Comparison of ENCODE assay signal across 14 cellular contexts in genomic region chr1:83746234-83746633, GRCh38.
DNase-seq lines count a peak whose midpoint lies in the region; ATAC-seq, FAIRE-seq and TF ChIP-seq lines count a peak whose summit lies in the region.
"Had no signal": no experiment of that assay in that cellular context is flagged by ENCODE, and none has a peak within 500 bp of the region (broad histone marks: within the 10 kb centered on the region; RNA-seq: fewer than 3 reads in every experiment).

No MANE protein-coding gene starts in this region.

- no peaks in the 10 kb centered on the region for H3K36me3 ChIP-seq in liver (ENCODE audit: control insufficient read depth in 4 of 4, insufficient read depth in 3 of 4, low read depth in 1 of 4, low read length in 3 of 4)
- no peaks in the 10 kb centered on the region for H3K36me3 ChIP-seq in HepG2 (replicated peaks in 1 of 2; ENCODE audit: control insufficient read depth in 1 of 2, insufficient read depth in 2 of 2, low read length in 2 of 2)
- H3K36me3 ChIP-seq: transverse colon had no signal

- POLR2A ChIA-PET in HepG2 (lab: Yijun Ruan, JAX), result no interaction called here

- no peak for FAIRE-seq in HepG2 (lab: Jason Lieb, UNC)

- H3K4me2 ChIP-seq in HepG2 (ENCODE audit: low read depth, low read length), result no peak overlapping the region

- H3K27me3 ChIP-seq in liver (ENCODE audit: control insufficient read depth in 4 of 4, insufficient read depth in 4 of 4, low read length in 3 of 4), result no peaks in the 10 kb centered on the region
- no peaks in the 10 kb centered on the region for H3K27me3 ChIP-seq in HepG2 (ENCODE audit: control insufficient read depth in 1 of 2, insufficient read depth in 2 of 2, low read length in 2 of 2)
- H3K27me3 ChIP-seq: transverse colon had no signal

- peaks cover 0 to 23% (median 8%) of the 10 kb centered on the region in 4 donors for H3K4me1 ChIP-seq in liver (ENCODE audit: control insufficient read depth in 4 of 4, insufficient read depth in 4 of 4, low read length in 3 of 4)
- peaks cover 69% of the 10 kb centered on the region for H3K4me1 ChIP-seq in HepG2 (ENCODE audit: insufficient read depth, low read length)
- H3K4me1 ChIP-seq: transverse colon had no signal

- 50% methylated on average over 5 of the region's 5 CpGs for WGBS in liver
- WGBS in HepG2 (ENCODE audit: low lambda C conversion rate), result 58% methylated on average over 5 of the region's 5 CpGs

- H3K27ac ChIP-seq in liver (ENCODE audit: low read depth in 1 of 2, low read length in 2 of 2) (no peak overlapping the region), HepG2 (ENCODE audit: extremely low read length, insufficient read depth, low read length) (no peak overlapping the region)
- H3K27ac ChIP-seq: 22Rv1, transverse colon had no signal

- H3K9ac ChIP-seq in liver (ENCODE audit: low read depth in 1 of 2, low read length in 2 of 2), result no peak overlapping the region
- no peak overlapping the region for H3K9ac ChIP-seq in HepG2 (ENCODE audit: insufficient read depth, low read depth, low read length)

- no peak for TF ChIP-seq POLR2A in HepG2 (IDR thresholded peaks at IDR 0.05; ENCODE audit: insufficient read depth in 1 of 2, low read depth in 2 of 2, low read length in 2 of 2)

- no peaks in the 10 kb centered on the region for H4K20me1 ChIP-seq in HepG2 (ENCODE audit: insufficient read depth, low read length)

- ATAC-seq in HepG2 (no peak), HG02763 (IDR thresholded peaks at IDR 0.05; ENCODE audit: unreplicated experiment) (peak; percentile 62), HG03521 (IDR thresholded peaks at IDR 0.05; ENCODE audit: unreplicated experiment) (peak; percentile 50), Right ventricle myocardium superior (ENCODE audit: poor library complexity) (no peak)

- H3K9me3 ChIP-seq in liver (ENCODE audit: control insufficient read depth in 4 of 4, low read length in 3 of 4) (no peaks in the 10 kb centered on the region), HepG2 (ENCODE audit: low read length) (peaks cover 49% of the 10 kb centered on the region)
- H3K9me3 ChIP-seq: transverse colon had no signal

- no peak for TF ChIP-seq CTCF in liver (IDR thresholded peaks at IDR 0.05; ENCODE audit: low read depth, low read length, missing input control)
- no peak for TF ChIP-seq CTCF in HepG2 (CRISPR knock-in tag; IDR thresholded peaks at IDR 0.05)

- no peak for DNase-seq in HepG2 (ENCODE audit: low spot score)
- DNase-seq in activated CD8-positive, alpha-beta memory T cell treated with anti-CD3 and anti-CD28 coated beads, Interleukin-2, amount 50 U/mL, for 4 hours, result no peak
- DNase-seq in Right ventricle myocardium superior, result no peak
- DNase-seq in OCI-M1 (lab: John Stamatoyannopoulos, UW), result no peak
- DNase-seq in AG20443 (ENCODE audit: low spot score), result no peak
- DNase-seq: cerebellar nuclear complex, erythroblast, NCI-H1092 treated with DMSO at 0.1 percent for 48 hours, SHP77 treated with DMSO at 0.1 percent for 48 hours, transverse colon had no signal

- in situ Hi-C loops in HepG2 (cut with HindIII; ENCODE audit: extremely low pct_ligation_motif_present, low pct_unique_long_range_greater_than_20kb), result no loop called here

- intact Hi-C loops in HepG2 (cut with micrococcal nuclease; ENCODE audit: unreplicated experiment), result no loop called here
- intact Hi-C loops in Right ventricle myocardium superior (cut with DNase I), result no loop called here

- CTCF ChIA-PET in HepG2 (lab: Yijun Ruan, JAX; ENCODE audit: low intra/inter-chr PET ratio, low total read pairs), result no interaction called here

- no peaks in the 10 kb centered on the region for H3K79me2 ChIP-seq in HepG2 (ENCODE audit: insufficient read depth, low read length)

- H2AFZ ChIP-seq in HepG2 (ENCODE audit: low read length), result no peak overlapping the region

- TF ChIP-seq EP300 in HepG2 (IDR thresholded peaks at IDR 0.05; ENCODE audit: low read depth in 2 of 2, low read length in 2 of 2) (no peak), HepG2 (CRISPR knock-in tag; IDR thresholded peaks at IDR 0.05; ENCODE audit: borderline replicate concordance) (no peak)

- H3K4me3 ChIP-seq in liver (ENCODE audit: low read depth in 1 of 3, low read length in 3 of 3), result no peak overlapping the region
- no peak overlapping the region for H3K4me3 ChIP-seq in HepG2 (replicated peaks in 1 of 3; ENCODE audit: insufficient read depth in 1 of 3, low read depth in 2 of 3, low read length in 3 of 3)
- H3K4me3 ChIP-seq: transverse colon had no signal

- BruUV-seq in HepG2 (replicated peaks; lab: Mats Ljungman, UMichigan), result no TSS peak

- TF ChIP-seq RAD21 in liver (IDR thresholded peaks at IDR 0.05) (peak; percentile 15), HepG2 (CRISPR knock-in tag; IDR thresholded peaks at IDR 0.05) (no peak)

TF ChIP-seq in liver, 16 proteins besides CTCF, POLR2A, EP300 and RAD21 (continues in another document):
- TF ChIP-seq HNF4A (conservative IDR thresholded peaks at IDR 0.05) (peak; percentile 72 to 80), SP1 (IDR thresholded peaks at IDR 0.05) (peak; percentile 16), GABPA (IDR thresholded peaks at IDR 0.05 in 1 of 2, conservative IDR thresholded peaks at IDR 0.05 in 1 of 2) (no peak), HNF4G (IDR thresholded peaks at IDR 0.05) (peak; percentile 33), JUND (IDR thresholded peaks at IDR 0.05) (no peak), MAX (IDR thresholded peaks at IDR 0.05) (no peak), RXRA (IDR thresholded peaks at IDR 0.05) (peak; percentile 43 to 63), YY1 (IDR thresholded peaks at IDR 0.05) (no peak), FOXA1 (IDR thresholded peaks at IDR 0.05) (no peak)
- TF ChIP-seq, protein P1, sequence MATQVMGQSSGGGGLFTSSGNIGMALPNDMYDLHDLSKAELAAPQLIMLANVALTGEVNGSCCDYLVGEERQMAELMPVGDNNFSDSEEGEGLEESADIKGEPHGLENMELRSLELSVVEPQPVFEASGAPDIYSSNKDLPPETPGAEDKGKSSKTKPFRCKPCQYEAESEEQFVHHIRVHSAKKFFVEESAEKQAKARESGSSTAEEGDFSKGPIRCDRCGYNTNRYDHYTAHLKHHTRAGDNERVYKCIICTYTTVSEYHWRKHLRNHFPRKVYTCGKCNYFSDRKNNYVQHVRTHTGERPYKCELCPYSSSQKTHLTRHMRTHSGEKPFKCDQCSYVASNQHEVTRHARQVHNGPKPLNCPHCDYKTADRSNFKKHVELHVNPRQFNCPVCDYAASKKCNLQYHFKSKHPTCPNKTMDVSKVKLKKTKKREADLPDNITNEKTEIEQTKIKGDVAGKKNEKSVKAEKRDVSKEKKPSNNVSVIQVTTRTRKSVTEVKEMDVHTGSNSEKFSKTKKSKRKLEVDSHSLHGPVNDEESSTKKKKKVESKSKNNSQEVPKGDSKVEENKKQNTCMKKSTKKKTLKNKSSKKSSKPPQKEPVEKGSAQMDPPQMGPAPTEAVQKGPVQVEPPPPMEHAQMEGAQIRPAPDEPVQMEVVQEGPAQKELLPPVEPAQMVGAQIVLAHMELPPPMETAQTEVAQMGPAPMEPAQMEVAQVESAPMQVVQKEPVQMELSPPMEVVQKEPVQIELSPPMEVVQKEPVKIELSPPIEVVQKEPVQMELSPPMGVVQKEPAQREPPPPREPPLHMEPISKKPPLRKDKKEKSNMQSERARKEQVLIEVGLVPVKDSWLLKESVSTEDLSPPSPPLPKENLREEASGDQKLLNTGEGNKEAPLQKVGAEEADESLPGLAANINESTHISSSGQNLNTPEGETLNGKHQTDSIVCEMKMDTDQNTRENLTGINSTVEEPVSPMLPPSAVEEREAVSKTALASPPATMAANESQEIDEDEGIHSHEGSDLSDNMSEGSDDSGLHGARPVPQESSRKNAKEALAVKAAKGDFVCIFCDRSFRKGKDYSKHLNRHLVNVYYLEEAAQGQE (IDR thresholded peaks at IDR 0.05), result no peak

TF ChIP-seq in HepG2, 621 proteins besides CTCF, POLR2A, EP300 and RAD21 (continues in another document):
- TF ChIP-seq, protein P2, sequence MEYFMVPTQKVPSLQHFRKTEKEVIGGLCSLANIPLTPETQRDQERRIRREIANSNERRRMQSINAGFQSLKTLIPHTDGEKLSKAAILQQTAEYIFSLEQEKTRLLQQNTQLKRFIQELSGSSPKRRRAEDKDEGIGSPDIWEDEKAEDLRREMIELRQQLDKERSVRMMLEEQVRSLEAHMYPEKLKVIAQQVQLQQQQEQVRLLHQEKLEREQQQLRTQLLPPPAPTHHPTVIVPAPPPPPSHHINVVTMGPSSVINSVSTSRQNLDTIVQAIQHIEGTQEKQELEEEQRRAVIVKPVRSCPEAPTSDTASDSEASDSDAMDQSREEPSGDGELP (IDR thresholded peaks at IDR 0.05; ENCODE audit: borderline replicate concordance, low read depth), result no peak
- TF ChIP-seq ZBTB7B (CRISPR knock-in tag; IDR thresholded peaks at IDR 0.05) (no peak), ZFP62 (CRISPR knock-in tag; IDR thresholded peaks at IDR 0.05) (no peak), ZSCAN22 (CRISPR knock-in tag; IDR thresholded peaks at IDR 0.05) (no peak), ZBTB21 (CRISPR knock-in tag; IDR thresholded peaks at IDR 0.05) (no peak), ZNF614 (CRISPR knock-in tag; IDR thresholded peaks at IDR 0.05; ENCODE audit: borderline replicate concordance) (no peak), ZBED4 (CRISPR knock-in tag; IDR thresholded peaks at IDR 0.05; ENCODE audit: borderline replicate concordance) (no peak), ARNT (IDR thresholded peaks at IDR 0.05) (no peak)

Comparison
In these comparisons a context has a peak if more than half of its experiments do, and no peak if none do; other contexts are left out.
1. ATAC-seq: peak in HG02763 (single experiment) and HG03521 (single experiment); none in HepG2 (single experiment) and Right ventricle myocardium superior (single experiment).